Comparison of ENCODE assay signal across 4 cellular contexts in the genomic region with DNA sequence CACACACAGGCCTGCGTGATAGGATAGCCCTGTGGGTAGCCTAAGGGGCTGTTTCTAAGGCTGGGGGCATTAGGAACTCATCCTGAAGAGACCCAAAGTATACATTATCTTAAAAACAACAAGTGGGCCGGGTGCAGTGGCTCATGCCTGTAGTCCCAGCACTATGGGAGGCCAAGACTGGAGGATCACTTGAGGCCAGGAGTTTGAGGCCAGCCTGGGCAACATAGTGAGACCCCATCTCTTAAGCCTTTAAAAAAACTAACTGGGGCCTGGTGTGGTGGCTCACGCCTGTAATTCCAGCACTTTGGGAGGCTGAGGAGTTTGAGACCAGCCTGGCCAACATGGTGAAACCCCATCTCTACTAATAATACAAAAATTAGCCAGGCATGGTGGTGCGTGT. TPM values are rescaled to one million over a fixed set of nuclear protein-coding genes. Genes with fewer than 3 reads are reported as not detected.
"Had no signal": no experiment of that assay in that cellular context is flagged by ENCODE, and none has a peak within 500 bp of the region (broad histone marks: within the 10 kb centered on the region; RNA-seq: fewer than 3 reads in every experiment).

No MANE protein-coding gene starts in this region.

RNA-seq across cellular contexts. Expression of gene ZP3, which starts 0.8 kb away (rescaled TPM):
- total RNA-seq: hepatocyte, lower lobe of right lung had no signal
- polyA plus RNA-seq: hepatocyte, neural cell had no signal

RNA-seq across cellular contexts. Expression of gene SSC4D, which starts 16.1 kb away (rescaled TPM):
- total RNA-seq: mononuclear cell had no signal
